ENCODE assay signal across 16 cellular contexts in genomic region chr17:975321-975982, GRCh38. TPM values are rescaled to one million over a fixed set of nuclear protein-coding genes. Genes with fewer than 3 reads are reported as not detected.
A peak's percentile ranks its signal among the peaks of the same experiment; 100 is the strongest.
DNase-seq lines count a peak whose midpoint lies in the region; ATAC-seq and TF ChIP-seq lines count a peak whose summit lies in the region.
"Had no signal": no experiment of that assay in that cellular context is flagged by ENCODE, and none has a peak within 500 bp of the region (broad histone marks: within the 10 kb centered on the region; RNA-seq: fewer than 3 reads in every experiment).

No MANE protein-coding gene starts in this region.

- H3K23me2 ChIP-seq in H9 (ENCODE audit: insufficient read length, low read depth, low read length, poor library complexity, severe bottlenecking), result peaks cover 18% of the 10 kb centered on the region

- peaks cover 31% of the 10 kb centered on the region for H3K79me2 ChIP-seq in H9 (ENCODE audit: insufficient read depth, low read length)

- no peaks in the 10 kb centered on the region for H3K9me3 ChIP-seq in H9 (ENCODE audit: control insufficient read depth, low read depth, low read length)

- ATAC-seq in WTC11, result no peak
- ATAC-seq in activated CD4-positive, alpha-beta T cell treated with anti-CD3 and anti-CD28 coated beads for 36 hours, result no peak
- no peak for ATAC-seq in activated T-cell treated with anti-CD3 and anti-CD28 coated beads, Interleukin-2, amount 50 U/mL, for 72 hours (replicated peaks in 1 of 2)
- ATAC-seq: K562; stimulated activated naive B cell treated with anti-CD40 and anti-IgM and Interleukin-4, amounts not matched to agents 10 μg/mL and 1 μg/mL and 100 μg/mL, for 72 hours had no signal

- no CpG with 5 or more reads among the region's 5 CpGs for WGBS in H9 (ENCODE audit: extremely low coverage, insufficient read length, low lambda C conversion rate)

- no peak overlapping the region for H2BK15ac ChIP-seq in H9 (ENCODE audit: low read depth, low read length)

- H3K36me3 Mint-ChIP-seq in H9 (ENCODE audit: insufficient read depth in 1 of 3, low read depth in 3 of 3), result peaks cover 4 to 11% (median 10%) of the 10 kb centered on the region in 3 experiments; a peak in 6 of 7 replicates
- peaks cover 2% of the 10 kb centered on the region; the same call in 1 of the 2 replicates for H3K36me3 Mint-ChIP-seq in WTC11
- no peaks in the 10 kb centered on the region for H3K36me3 Mint-ChIP-seq in activated CD4-positive, alpha-beta T cell treated with anti-CD3 and anti-CD28 coated beads for 36 hours (ENCODE audit: low read depth)
- peaks cover 0 to 2% of the 10 kb centered on the region in 2 donors for H3K36me3 Mint-ChIP-seq in activated T-cell treated with anti-CD3 and anti-CD28 coated beads, Interleukin-2, amount 50 U/mL, for 72 hours (ENCODE audit: insufficient read depth in 2 of 2)
- H3K36me3 Mint-ChIP-seq: stimulated activated naive B cell treated with anti-CD40 and anti-IgM and Interleukin-4, amounts not matched to agents 10 μg/mL and 1 μg/mL and 100 μg/mL, for 72 hours had no signal

- H4K91ac ChIP-seq in H9 (ENCODE audit: insufficient read length, low read depth, low read length), result no peak overlapping the region

- CTCF ChIA-PET in WTC11 (lab: Charles Lee), result interaction anchor here (0.6 to 1.7 kb wide), 3 partner anchors 24 to 181 kb away, joined by 3 to 7 read pairs (median 3); no protein-coding TSS in a partner anchor
- CTCF ChIA-PET in activated CD4-positive, alpha-beta T cell treated with anti-CD3 and anti-CD28 coated beads for 36 hours (lab: Charles Lee), result interaction anchor here (0.5 kb wide), 1 partner anchor 96 kb away, joined by 3 read pairs; no protein-coding TSS in a partner anchor

- no peak overlapping the region for H3K14ac ChIP-seq in H9 (ENCODE audit: insufficient read depth, low read length)

- no peak overlapping the region for H4K5ac ChIP-seq in H9 (ENCODE audit: insufficient read length, low read depth, low read length)

- no peak overlapping the region for H3T11ph ChIP-seq in H9 (ENCODE audit: low read length)

- H3K4me3 Mint-ChIP-seq in H9 (peak overlapping the region in 1 of 2 experiments; percentile 51; a peak in 1 of 5 replicates), WTC11 (peak overlapping the region; percentile 19; the same call in 1 of the 2 replicates)
- no peak overlapping the region for H3K4me3 Mint-ChIP-seq in activated CD4-positive, alpha-beta T cell treated with anti-CD3 and anti-CD28 coated beads for 36 hours
- no peak overlapping the region for H3K4me3 Mint-ChIP-seq in activated T-cell treated with anti-CD3 and anti-CD28 coated beads, Interleukin-2, amount 50 U/mL, for 72 hours
- H3K4me3 Mint-ChIP-seq: stimulated activated naive B cell treated with anti-CD40 and anti-IgM and Interleukin-4, amounts not matched to agents 10 μg/mL and 1 μg/mL and 100 μg/mL, for 72 hours had no signal

- no peak for TF ChIP-seq CTCF in H9 (conservative IDR thresholded peaks at IDR 0.05)
- no peak for TF ChIP-seq CTCF in WTC11 (IDR thresholded peaks at IDR 0.05)

- POLR2A ChIA-PET in WTC11 (lab: Charles Lee), result no interaction called here
- POLR2A ChIA-PET in activated CD4-positive, alpha-beta T cell treated with anti-CD3 and anti-CD28 coated beads for 36 hours (lab: Charles Lee), result interaction anchor here (0.7 kb wide), 1 partner anchor 288 kb away, joined by 6 read pairs; no protein-coding TSS in a partner anchor

- no peak overlapping the region for H2BK120ac ChIP-seq in H9 (ENCODE audit: low read depth, low read length, poor library complexity, severe bottlenecking)

- H2AK5ac ChIP-seq in H9 (ENCODE audit: insufficient read length, low read length), result no peak overlapping the region

- H3K4me2 ChIP-seq in H9 (ENCODE audit: insufficient read depth, insufficient read length, low read length), result no peak overlapping the region

- no peak overlapping the region for H3K56ac ChIP-seq in H9 (ENCODE audit: insufficient read length, low read depth, low read length)

- H3K4me1 Mint-ChIP-seq in H9 (peaks cover 44 to 52% of the 10 kb centered on the region in 2 experiments), WTC11 (peaks cover 62% of the 10 kb centered on the region)
- H3K4me1 Mint-ChIP-seq in activated CD4-positive, alpha-beta T cell treated with anti-CD3 and anti-CD28 coated beads for 36 hours, result peaks cover 8% of the 10 kb centered on the region
- peaks cover 12% of the 10 kb centered on the region for H3K4me1 Mint-ChIP-seq in activated T-cell treated with anti-CD3 and anti-CD28 coated beads, Interleukin-2, amount 50 U/mL, for 72 hours (ENCODE audit: low read depth)

- no peak overlapping the region for H3K23ac ChIP-seq in H9 (ENCODE audit: insufficient read length, low read depth, low read length)

- no peaks in the 10 kb centered on the region for H3K27me3 Mint-ChIP-seq in H9 (ENCODE audit: low read depth)
- H3K27me3 Mint-ChIP-seq in WTC11 (ENCODE audit: low read depth), result no peaks in the 10 kb centered on the region
- peaks cover 31% of the 10 kb centered on the region for H3K27me3 Mint-ChIP-seq in activated CD4-positive, alpha-beta T cell treated with anti-CD3 and anti-CD28 coated beads for 36 hours
- H3K27me3 Mint-ChIP-seq in activated T-cell treated with anti-CD3 and anti-CD28 coated beads, Interleukin-2, amount 50 U/mL, for 72 hours (ENCODE audit: low read depth), result peaks cover 41% of the 10 kb centered on the region

- H2BK12ac ChIP-seq in H9 (ENCODE audit: insufficient read length, low read depth, low read length), result no peak overlapping the region

- H3K27ac Mint-ChIP-seq in H9 (peak overlapping the region; percentile 70 to 82 (median 70); a peak in 4 of 7 replicates), WTC11 (peak overlapping the region; percentile 39)
- H3K27ac Mint-ChIP-seq in activated CD4-positive, alpha-beta T cell treated with anti-CD3 and anti-CD28 coated beads for 36 hours, result no peak overlapping the region
- H3K27ac Mint-ChIP-seq in activated T-cell treated with anti-CD3 and anti-CD28 coated beads, Interleukin-2, amount 50 U/mL, for 72 hours, result no peak overlapping the region
- H3K27ac Mint-ChIP-seq: stimulated activated naive B cell treated with anti-CD40 and anti-IgM and Interleukin-4, amounts not matched to agents 10 μg/mL and 1 μg/mL and 100 μg/mL, for 72 hours had no signal

- no peaks in the 10 kb centered on the region for H3K27me3 ChIP-seq in H9 (ENCODE audit: insufficient read depth, low read length)

- peaks cover 11% of the 10 kb centered on the region for H3K4me1 ChIP-seq in H9 (ENCODE audit: insufficient read depth, low read length)

- DNase-seq in H9, result no peak
- DNase-seq in WTC11 (ENCODE audit: low spot score), result no peak
- DNase-seq in iris pigment epithelial cell (ENCODE audit: low read depth), result peak; percentile 20
- peak; percentile 26 for DNase-seq in stromal cell of bone marrow (ENCODE audit: low read depth)
- no peak for DNase-seq in activated CD4-positive, alpha-beta T cell treated with anti-CD3 and anti-CD28 coated beads for 36 hours
- DNase-seq in activated T-cell treated with anti-CD3 and anti-CD28 coated beads, Interleukin-2, amount 50 U/mL, for 72 hours, result no peak
- no peak for DNase-seq in hepatic stellate cell (ENCODE audit: low spot score)
- DNase-seq: activated CD4-positive, alpha-beta T cell treated with anti-CD3 and anti-CD28 coated beads, Interleukin-2, amount 50 U/mL, for 4 hours; activated naive CD4-positive, alpha-beta T cell treated with Interleukin-2 at 50 U/mL for 16 hours; DMS 273 treated with DMSO at 0.1 percent for 48 hours; foreskin melanocyte; NCI-H2029 treated with DMSO at 0.1 percent for 48 hours; NK-92 treated with Interleukin-12 subunit alpha and Interleukin-12 subunit beta, amount 100 ng/mL, for 24 hours; stimulated activated CD4-positive, alpha-beta T cell treated with anti-CD3 and anti-CD28 coated beads, Interleukin-2, amount 100 ng/mL, for 24 hours; stimulated activated naive B cell treated with anti-CD40 and anti-IgM and Interleukin-4, amounts not matched to agents 10 μg/mL and 1 μg/mL and 100 μg/mL, for 72 hours had no signal

- H3K79me1 ChIP-seq in H9 (ENCODE audit: insufficient read depth, low read depth, low read length, poor library complexity, severe bottlenecking), result peaks cover 2% of the 10 kb centered on the region

- H3K9me3 Mint-ChIP-seq in H9 (no peaks in the 10 kb centered on the region; a peak in 1 of 5 replicates), WTC11 (no peaks in the 10 kb centered on the region)
- no peaks in the 10 kb centered on the region for H3K9me3 Mint-ChIP-seq in activated CD4-positive, alpha-beta T cell treated with anti-CD3 and anti-CD28 coated beads for 36 hours (ENCODE audit: low read depth)
- no peaks in the 10 kb centered on the region for H3K9me3 Mint-ChIP-seq in activated T-cell treated with anti-CD3 and anti-CD28 coated beads, Interleukin-2, amount 50 U/mL, for 72 hours
- H3K9me3 Mint-ChIP-seq: stimulated activated naive B cell treated with anti-CD40 and anti-IgM and Interleukin-4, amounts not matched to agents 10 μg/mL and 1 μg/mL and 100 μg/mL, for 72 hours had no signal

- no peak overlapping the region for H3K4ac ChIP-seq in H9 (ENCODE audit: low read depth, low read length)

- H4K8ac ChIP-seq in H9 (replicated peaks; ENCODE audit: insufficient read length, low read depth, low read length), result no peak overlapping the region

- H4K20me1 ChIP-seq in H9 (ENCODE audit: control insufficient read depth, insufficient read depth, insufficient read length), result no peaks in the 10 kb centered on the region

- H2BK20ac ChIP-seq in H9 (ENCODE audit: low read depth, low read length, poor library complexity, severe bottlenecking), result no peak overlapping the region

- no peak overlapping the region for H3K9ac ChIP-seq in H9 (ENCODE audit: extremely low read depth, insufficient read length, low read length)

- no peak overlapping the region for H3K18ac ChIP-seq in H9 (ENCODE audit: insufficient read length, low read depth, low read length)

- intact Hi-C loops in activated CD4-positive, alpha-beta T cell treated with anti-CD3 and anti-CD28 coated beads for 36 hours (cut with DNase I, micrococcal nuclease), result no loop called here

- no peak overlapping the region for H2AFZ ChIP-seq in H9 (ENCODE audit: low read length)

- H2BK5ac ChIP-seq in H9 (ENCODE audit: insufficient read length, low read length), result no peak overlapping the region

- no peak overlapping the region for H3K27ac ChIP-seq in H9 (ENCODE audit: insufficient read length, low read depth, low read length)

TF ChIP-seq in WTC11, 78 proteins besides CTCF, POLR2A, EP300 and RAD21 (continues in another document):
- TF ChIP-seq ATF1 (CRISPR knock-in tag; IDR thresholded peaks at IDR 0.05) (no peak), RORB (CRISPR knock-in tag; IDR thresholded peaks at IDR 0.05) (no peak)

RNA-seq across cellular contexts. Expression of gene NXN, which starts 4.1 kb away (rescaled TPM):
- 91.7 and 93.6 TPM in 2 replicates for total RNA-seq in H9 (2021)
- total RNA-seq in WTC11 (2021), result 96.8 to 100 TPM (median 98.7 TPM) in 3 replicates
- total RNA-seq in activated CD4-positive, alpha-beta T cell treated with anti-CD3 and anti-CD28 coated beads for 36 hours, result 1 to 10 TPM in 1 of 2 experiments, under 1 TPM in 1; 0.93 to 1.4 TPM
- total RNA-seq in activated T-cell treated with anti-CD3 and anti-CD28 coated beads, Interleukin-2, amount 50 U/mL, for 72 hours, result 1 to 10 TPM; 1.2 to 1.7 TPM

RNA-seq across cellular contexts. Expression of gene TIMM22, which starts 21.5 kb away (rescaled TPM):
- total RNA-seq in H9 (2021) (23.0 and 23.7 TPM in 2 replicates), WTC11 (2021) (17.2 to 18.0 TPM (median 17.4 TPM) in 3 replicates)
- total RNA-seq in activated CD4-positive, alpha-beta T cell treated with anti-CD3 and anti-CD28 coated beads for 36 hours, result 1 to 10 TPM; 9.4 to 9.8 TPM
- 10 to 100 TPM; 10.3 to 12.0 TPM for total RNA-seq in activated T-cell treated with anti-CD3 and anti-CD28 coated beads, Interleukin-2, amount 50 U/mL, for 72 hours

Comparison
In these comparisons a context has a peak if more than half of its experiments do, and no peak if none do; other contexts are left out.
1. DNase-seq: peak in iris pigment epithelial cell (single experiment) and stromal cell of bone marrow (single experiment); none in H9 (single experiment), WTC11 (single experiment), activated CD4-positive, alpha-beta T cell treated with anti-CD3 and anti-CD28 coated beads for 36 hours (single experiment), activated T-cell treated with anti-CD3 and anti-CD28 coated beads, Interleukin-2, amount 50 U/mL, for 72 hours (0 of 2) and hepatic stellate cell (single experiment).
2. H3K27ac Mint-ChIP-seq: peak in H9 (3 of 3) and WTC11 (single experiment); none in activated CD4-positive, alpha-beta T cell treated with anti-CD3 and anti-CD28 coated beads for 36 hours (single experiment) and activated T-cell treated with anti-CD3 and anti-CD28 coated beads, Interleukin-2, amount 50 U/mL, for 72 hours (single experiment).
3. RNA of gene NXN, which starts 4.1 kb away (total RNA-seq): 96.8 to 100 TPM in WTC11 and 91.7 to 93.6 TPM in H9; 1.2 to 1.7 TPM in activated T-cell treated with anti-CD3 and anti-CD28 coated beads, Interleukin-2, amount 50 U/mL, for 72 hours and 0.93 to 1.4 TPM in activated CD4-positive, alpha-beta T cell treated with anti-CD3 and anti-CD28 coated beads for 36 hours; every median in the first group is over 10 times any median in the second.